Comparison of ENCODE assay signal across 23 cellular contexts in the genomic region with DNA sequence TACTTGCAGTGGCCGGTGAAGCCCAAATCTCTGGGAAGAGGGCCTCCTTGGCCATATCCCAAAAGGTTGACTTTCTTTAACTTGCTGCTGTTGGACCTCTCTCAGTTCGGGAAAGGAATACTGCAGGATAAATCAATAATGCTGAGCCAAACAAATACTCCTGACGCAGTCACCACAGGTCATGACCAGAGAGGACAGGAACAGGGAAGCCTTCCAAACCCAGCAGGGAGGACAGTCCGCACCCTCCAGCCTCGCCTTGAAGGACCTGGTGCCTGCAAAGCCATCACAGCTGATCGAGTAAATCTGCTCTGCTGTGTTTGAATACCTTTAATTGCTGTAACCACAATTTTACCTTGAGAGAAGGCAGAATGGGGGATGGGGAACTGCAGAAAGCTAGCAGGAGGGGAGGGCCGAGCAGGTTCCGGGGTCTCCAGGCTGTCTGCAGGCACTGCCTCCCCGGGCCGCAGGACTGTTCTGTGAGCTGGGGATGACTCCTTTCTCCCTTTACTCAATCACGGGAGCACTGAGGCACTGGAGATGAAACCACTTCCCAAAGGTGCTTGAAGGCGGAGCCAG.
"Had no signal": no experiment of that assay in that cellular context is flagged by ENCODE, and none has a peak within 500 bp of the region (broad histone marks: within the 10 kb centered on the region; RNA-seq: fewer than 3 reads in every experiment).

No MANE protein-coding gene starts in this region.

- H3K4me3 Mint-ChIP-seq: activated CD4-positive, alpha-beta memory T cell treated with anti-CD3 and anti-CD28 coated beads, Interleukin-2, amount 10 ng/mL, durations not matched to agents 7 days and 5 days; activated T-cell treated with anti-CD3 and anti-CD28 coated beads, Interleukin-2, amount 50 U/mL, for 24 hours; naive thymus-derived CD4-positive, alpha-beta T cell; neural progenitor cell; type B pancreatic cell had no signal

- H3K27me3 ChIP-seq: ascending aorta, neural progenitor cell, testis had no signal

- H3K9me3 ChIP-seq: ascending aorta, breast epithelium, gastrocnemius medialis, heart left ventricle, mucosa of descending colon, stomach, testis had no signal

- DNase-seq: activated CD4-positive, CD25-positive, alpha-beta regulatory T cell; activated naive CD4-positive, alpha-beta T cell treated with anti-CD3 and anti-CD28 coated beads, Interleukin-2, amount 50 U/mL, for 16 hours; activated T-cell treated with anti-CD3 and anti-CD28 coated beads, Interleukin-2, amount 50 U/mL, for 24 hours; cerebellar nuclear complex; cortex of kidney; gastrocnemius medialis; heart left ventricle; kidney glomerular epithelial cell; mesenchymal stem cell; mucosa of descending colon; naive thymus-derived CD4-positive, alpha-beta T cell; stimulated activated CD4-positive, alpha-beta T cell treated with anti-CD3 and anti-CD28 coated beads, Interleukin-4, amount 100 ng/mL, for 24 hours; stomach; T-helper 9 cell; testis had no signal

- H3K36me3 ChIP-seq: ascending aorta, breast epithelium, gastrocnemius medialis, heart left ventricle, neural progenitor cell, stomach had no signal

- H2AFZ ChIP-seq: neural progenitor cell had no signal

- H3K4me1 ChIP-seq: ascending aorta, breast epithelium, gastrocnemius medialis, stomach, testis had no signal

- H3K27me3 Mint-ChIP-seq: type B pancreatic cell had no signal

- ATAC-seq: gastrocnemius medialis; heart left ventricle; mucosa of descending colon; naive thymus-derived CD4-positive, alpha-beta T cell; sciatic nerve had no signal

- H3K36me3 Mint-ChIP-seq: naive thymus-derived CD4-positive, alpha-beta T cell; neural progenitor cell; stimulated activated effector memory CD8-positive, alpha-beta T cell treated with anti-CD3 and anti-CD28 coated beads, Interleukin-12 subunit alpha, Interleukin-12 subunit beta, amount 100 ng/mL, for 72 hours; type B pancreatic cell had no signal

- H3K27ac Mint-ChIP-seq: activated T-cell treated with anti-CD3 and anti-CD28 coated beads, Interleukin-2, amount 50 U/mL, for 24 hours; naive thymus-derived CD4-positive, alpha-beta T cell; neural progenitor cell; type B pancreatic cell had no signal

- H3K4me2 ChIP-seq: neural progenitor cell had no signal

- H3K9me3 Mint-ChIP-seq: activated CD4-positive, alpha-beta memory T cell treated with anti-CD3 and anti-CD28 coated beads, Interleukin-2, amount 10 ng/mL, durations not matched to agents 7 days and 5 days; activated T-cell treated with anti-CD3 and anti-CD28 coated beads, Interleukin-2, amount 50 U/mL, for 24 hours; naive thymus-derived CD4-positive, alpha-beta T cell; neural progenitor cell; stimulated activated effector memory CD8-positive, alpha-beta T cell treated with anti-CD3 and anti-CD28 coated beads, Interleukin-12 subunit alpha, Interleukin-12 subunit beta, amount 100 ng/mL, for 72 hours; type B pancreatic cell had no signal

- FAIRE-seq: endometrium had no signal

- H3K9ac ChIP-seq: neural progenitor cell had no signal

- H3K27ac ChIP-seq: ascending aorta, breast epithelium, gastrocnemius medialis, heart left ventricle, neural progenitor cell, stomach, testis had no signal

- H3K4me3 ChIP-seq: ascending aorta, breast epithelium, gastrocnemius medialis, heart left ventricle, mucosa of descending colon, neural progenitor cell, stomach, testis had no signal
